Comparison of ENCODE assay signal across 12 cellular contexts in the genomic region with DNA sequence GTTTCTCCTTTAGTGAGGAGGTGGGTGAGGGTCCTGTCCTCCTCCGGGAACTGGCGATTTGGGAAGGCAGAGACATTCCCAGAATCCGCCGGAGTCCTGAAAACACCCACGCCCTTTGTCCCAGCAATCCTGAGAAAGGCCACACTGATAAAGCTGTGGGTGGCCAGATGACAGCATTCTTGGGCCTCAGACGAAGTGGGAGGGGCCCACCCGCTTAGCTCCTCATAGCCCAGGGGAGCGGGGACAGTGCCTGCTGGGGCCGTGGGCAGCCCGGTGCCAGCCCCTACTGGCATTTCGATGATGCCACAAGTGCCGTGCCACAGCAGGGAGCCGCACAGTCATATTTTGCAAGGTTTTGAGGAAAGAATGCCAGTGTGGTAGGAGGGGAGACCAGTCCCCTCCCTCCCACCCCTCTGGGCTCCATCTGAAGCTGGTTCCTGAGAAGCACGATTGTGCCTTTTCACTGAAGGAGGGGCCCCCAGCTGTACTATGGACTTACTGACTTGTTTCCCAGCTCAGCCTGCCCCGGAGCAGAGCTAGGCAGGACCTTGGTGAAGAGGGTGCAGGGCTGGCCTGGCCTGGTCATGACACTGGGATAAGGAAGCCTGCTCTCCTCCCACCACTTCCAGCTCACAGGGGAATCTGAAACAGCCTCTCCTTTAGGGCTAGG. TPM values are rescaled to one million over a fixed set of nuclear protein-coding genes. Genes with fewer than 3 reads are reported as not detected.
DNase-seq lines count a peak whose midpoint lies in the region; ATAC-seq, FAIRE-seq and TF ChIP-seq lines count a peak whose summit lies in the region.
"Had no signal": no experiment of that assay in that cellular context is flagged by ENCODE, and none has a peak within 500 bp of the region (broad histone marks: within the 10 kb centered on the region; RNA-seq: fewer than 3 reads in every experiment).

No MANE protein-coding gene starts in this region.

- in situ Hi-C loops in HepG2 (cut with HindIII; ENCODE audit: extremely low pct_ligation_motif_present, low pct_unique_long_range_greater_than_20kb) = no loop called here

- ATAC-seq in HepG2 (peak; percentile 66), HG02798 (IDR thresholded peaks at IDR 0.05; ENCODE audit: poor library complexity, unreplicated experiment) (no peak)

- H3K79me1 ChIP-seq in H9 (ENCODE audit: insufficient read depth, low read depth, low read length, poor library complexity, severe bottlenecking) = no peaks in the 10 kb centered on the region

- no peak overlapping the region for H3K4ac ChIP-seq in H9 (ENCODE audit: low read depth, low read length)

- no peaks in the 10 kb centered on the region for H3K9me3 ChIP-seq in H9 (ENCODE audit: control insufficient read depth, low read depth, low read length)
- no peaks in the 10 kb centered on the region for H3K9me3 ChIP-seq in HepG2 (ENCODE audit: low read length)

- TF ChIP-seq EP300 in HepG2 (IDR thresholded peaks at IDR 0.05; ENCODE audit: low read depth in 2 of 2, low read length in 2 of 2) (no peak), HepG2 (CRISPR knock-in tag; IDR thresholded peaks at IDR 0.05; ENCODE audit: borderline replicate concordance) (no peak)

- H4K20me1 ChIP-seq in H9 (ENCODE audit: control insufficient read depth, insufficient read depth, insufficient read length) = no peaks in the 10 kb centered on the region
- no peaks in the 10 kb centered on the region for H4K20me1 ChIP-seq in HepG2 (ENCODE audit: insufficient read depth, low read length)

- no peaks in the 10 kb centered on the region; a peak in 1 of 5 replicates for H3K9me3 Mint-ChIP-seq in H9
- H3K9me3 Mint-ChIP-seq in activated T-helper 1 cell treated with anti-CD3 and anti-CD28 coated beads, Interleukin-12 subunit alpha, Interleukin-12 subunit beta, Interleukin-2, Interleukin-4 antibody, amounts not matched to agents 30 ng/mL and 10 ng/mL and 1 ng/mL, durations not matched to agents 14 hours and 24 hours and 36 hours = no peaks in the 10 kb centered on the region
- H3K9me3 Mint-ChIP-seq: memory B cell had no signal

- H4K5ac ChIP-seq in H9 (ENCODE audit: insufficient read length, low read depth, low read length) = no peak overlapping the region

- H3K36me3 ChIP-seq in bronchial epithelial cell (ENCODE audit: control insufficient read depth, insufficient read depth, low read length) (no peaks in the 10 kb centered on the region), HepG2 (replicated peaks in 1 of 2; ENCODE audit: control insufficient read depth in 1 of 2, insufficient read depth in 2 of 2, low read length in 2 of 2) (no peaks in the 10 kb centered on the region)

- no CpG with 5 or more reads among the region's 15 CpGs for WGBS in H9 (ENCODE audit: extremely low coverage, insufficient read length, low lambda C conversion rate)
- WGBS in HepG2 (ENCODE audit: low lambda C conversion rate) = no CpG with 5 or more reads among the region's 15 CpGs

- no peak overlapping the region for H2BK15ac ChIP-seq in H9 (ENCODE audit: low read depth, low read length)

- H2BK120ac ChIP-seq in H9 (ENCODE audit: low read depth, low read length, poor library complexity, severe bottlenecking) = no peak overlapping the region

- no peak overlapping the region for H4K8ac ChIP-seq in H9 (replicated peaks; ENCODE audit: insufficient read length, low read depth, low read length)

- TF ChIP-seq RAD21 in HepG2 (CRISPR knock-in tag; IDR thresholded peaks at IDR 0.05) = no peak

- peaks cover 2 to 6% of the 10 kb centered on the region in 2 experiments; a peak in 2 of 4 replicates for H3K4me1 Mint-ChIP-seq in H9
- H3K4me1 Mint-ChIP-seq in activated T-helper 1 cell treated with anti-CD3 and anti-CD28 coated beads, Interleukin-12 subunit alpha, Interleukin-12 subunit beta, Interleukin-2, Interleukin-4 antibody, amounts not matched to agents 30 ng/mL and 10 ng/mL and 1 ng/mL, durations not matched to agents 14 hours and 24 hours and 36 hours (ENCODE audit: low read depth) = peaks cover 15% of the 10 kb centered on the region

- no peak overlapping the region for H3K4me3 Mint-ChIP-seq in H9
- no peak overlapping the region for H3K4me3 Mint-ChIP-seq in activated T-helper 1 cell treated with anti-CD3 and anti-CD28 coated beads, Interleukin-12 subunit alpha, Interleukin-12 subunit beta, Interleukin-2, Interleukin-4 antibody, amounts not matched to agents 30 ng/mL and 10 ng/mL and 1 ng/mL, durations not matched to agents 14 hours and 24 hours and 36 hours
- H3K4me3 Mint-ChIP-seq: memory B cell had no signal

- no peaks in the 10 kb centered on the region for H3K36me3 Mint-ChIP-seq in H9 (ENCODE audit: insufficient read depth in 1 of 3, low read depth in 3 of 3)
- no peaks in the 10 kb centered on the region for H3K36me3 Mint-ChIP-seq in activated T-helper 1 cell treated with anti-CD3 and anti-CD28 coated beads, Interleukin-12 subunit alpha, Interleukin-12 subunit beta, Interleukin-2, Interleukin-4 antibody, amounts not matched to agents 30 ng/mL and 10 ng/mL and 1 ng/mL, durations not matched to agents 14 hours and 24 hours and 36 hours (ENCODE audit: low read depth)
- H3K36me3 Mint-ChIP-seq: memory B cell had no signal

- no peak for TF ChIP-seq POLR2A in HepG2 (IDR thresholded peaks at IDR 0.05; ENCODE audit: insufficient read depth in 1 of 2, low read depth in 2 of 2, low read length in 2 of 2)

- intact Hi-C loops in HepG2 (cut with micrococcal nuclease; ENCODE audit: unreplicated experiment) = no loop called here
- intact Hi-C loops in activated T-helper 1 cell treated with anti-CD3 and anti-CD28 coated beads, Interleukin-12 subunit alpha, Interleukin-12 subunit beta, Interleukin-2, Interleukin-4 antibody, amounts not matched to agents 30 ng/mL and 10 ng/mL and 1 ng/mL, durations not matched to agents 14 hours and 24 hours and 36 hours (cut with micrococcal nuclease) = no loop called here

- H4K91ac ChIP-seq in H9 (ENCODE audit: insufficient read length, low read depth, low read length) = no peak overlapping the region

- H2BK5ac ChIP-seq in H9 (ENCODE audit: insufficient read length, low read length) = no peak overlapping the region

- H3K27me3 Mint-ChIP-seq in H9 (ENCODE audit: low read depth) = no peaks in the 10 kb centered on the region
- H3K27me3 Mint-ChIP-seq in activated T-helper 1 cell treated with anti-CD3 and anti-CD28 coated beads, Interleukin-12 subunit alpha, Interleukin-12 subunit beta, Interleukin-2, Interleukin-4 antibody, amounts not matched to agents 30 ng/mL and 10 ng/mL and 1 ng/mL, durations not matched to agents 14 hours and 24 hours and 36 hours (ENCODE audit: insufficient read depth) = no peaks in the 10 kb centered on the region
- H3K27me3 Mint-ChIP-seq: memory B cell had no signal

- no peaks in the 10 kb centered on the region for H3K23me2 ChIP-seq in H9 (ENCODE audit: insufficient read length, low read depth, low read length, poor library complexity, severe bottlenecking)

- no peak overlapping the region for H3T11ph ChIP-seq in H9 (ENCODE audit: low read length)

- no peak overlapping the region for H2AFZ ChIP-seq in H9 (ENCODE audit: low read length)
- no peak overlapping the region for H2AFZ ChIP-seq in HepG2 (ENCODE audit: low read length)

- no peak overlapping the region; a peak in 1 of 7 replicates for H3K27ac Mint-ChIP-seq in H9
- H3K27ac Mint-ChIP-seq in activated T-helper 1 cell treated with anti-CD3 and anti-CD28 coated beads, Interleukin-12 subunit alpha, Interleukin-12 subunit beta, Interleukin-2, Interleukin-4 antibody, amounts not matched to agents 30 ng/mL and 10 ng/mL and 1 ng/mL, durations not matched to agents 14 hours and 24 hours and 36 hours = no peak overlapping the region
- H3K27ac Mint-ChIP-seq: memory B cell had no signal

- H2BK20ac ChIP-seq in H9 (ENCODE audit: low read depth, low read length, poor library complexity, severe bottlenecking) = no peak overlapping the region

- H3K14ac ChIP-seq in H9 (ENCODE audit: insufficient read depth, low read length) = no peak overlapping the region

- no peaks in the 10 kb centered on the region for H3K79me2 ChIP-seq in H9 (ENCODE audit: insufficient read depth, low read length)
- H3K79me2 ChIP-seq in HepG2 (ENCODE audit: insufficient read depth, low read length) = no peaks in the 10 kb centered on the region

- FAIRE-seq in bronchial epithelial cell (lab: Jason Lieb, UNC) (peak; percentile 28), HepG2 (lab: Jason Lieb, UNC) (no peak)

- H3K27me3 ChIP-seq in H9 (ENCODE audit: insufficient read depth, low read length) = no peaks in the 10 kb centered on the region
- no peaks in the 10 kb centered on the region for H3K27me3 ChIP-seq in bronchial epithelial cell (ENCODE audit: control insufficient read depth, insufficient read depth, low read length)
- H3K27me3 ChIP-seq in HepG2 (ENCODE audit: control insufficient read depth in 1 of 2, insufficient read depth in 2 of 2, low read length in 2 of 2) = peaks cover 0 to 2% of the 10 kb centered on the region in 2 experiments; a peak in 3 of 5 replicates

- no peak overlapping the region for H2AK5ac ChIP-seq in H9 (ENCODE audit: insufficient read length, low read length)

- CTCF ChIA-PET in HepG2 (lab: Yijun Ruan, JAX; ENCODE audit: low intra/inter-chr PET ratio, low total read pairs) = no interaction called here

- H3K27ac ChIP-seq in H9 (ENCODE audit: insufficient read length, low read depth, low read length) = no peak overlapping the region
- no peak overlapping the region for H3K27ac ChIP-seq in HepG2 (ENCODE audit: extremely low read length, insufficient read depth, low read length)
- peak overlapping the region; percentile 80 for H3K27ac ChIP-seq in substantia nigra (ENCODE audit: low read depth, low read length, poor library complexity, severe bottlenecking)

- DNase-seq in H9 = peak; percentile 32
- DNase-seq in bronchial epithelial cell (ENCODE audit: low read depth) = no peak
- DNase-seq in HepG2 (ENCODE audit: low spot score) = peak; percentile 44
- peak in 13 of 49 donors; percentile 12 to 62 (median 31) for DNase-seq in substantia nigra (lab: John Stamatoyannopoulos, UW)
- DNase-seq in NCI-H2107 treated with DMSO at 0.1 percent for 48 hours (lab: John Stamatoyannopoulos, UW; ENCODE audit: unreplicated experiment) = no peak
- DNase-seq in activated T-helper 1 cell treated with anti-CD3 and anti-CD28 coated beads, Interleukin-12 subunit alpha, Interleukin-12 subunit beta, Interleukin-2, Interleukin-4 antibody, amounts not matched to agents 30 ng/mL and 10 ng/mL and 1 ng/mL, durations not matched to agents 14 hours and 24 hours and 36 hours (ENCODE audit: low spot score) = no peak
- DNase-seq in NCI-H2081 (lab: John Stamatoyannopoulos, UW) = no peak
- DNase-seq: activated CD8-positive, alpha-beta memory T cell treated with anti-CD3 and anti-CD28 coated beads, Interleukin-2, amount 50 U/mL, for 4 hours; DMS 273 treated with DMSO at 0.1 percent for 48 hours; effector CD8-positive, alpha-beta T cell had no signal

- POLR2A ChIA-PET in HepG2 (lab: Yijun Ruan, JAX) = interaction anchor here (0.6 to 1.3 kb wide), 4 partner anchors 8 to 642 kb away, joined by 3 to 12 read pairs (median 3); no protein-coding TSS in a partner anchor

- BruUV-seq in HepG2 (replicated peaks; lab: Mats Ljungman, UMichigan) = no TSS peak

- H2BK12ac ChIP-seq in H9 (ENCODE audit: insufficient read length, low read depth, low read length) = no peak overlapping the region

- TF ChIP-seq CTCF in H9 (conservative IDR thresholded peaks at IDR 0.05) (no peak), bronchial epithelial cell (IDR thresholded peaks at IDR 0.05; ENCODE audit: insufficient read depth, low read length, severe bottlenecking) (no peak), HepG2 (CRISPR knock-in tag; IDR thresholded peaks at IDR 0.05) (no peak)

- H3K9ac ChIP-seq in H9 (ENCODE audit: extremely low read depth, insufficient read length, low read length) (no peak overlapping the region), HepG2 (ENCODE audit: insufficient read depth, low read depth, low read length) (no peak overlapping the region)

- no peaks in the 10 kb centered on the region for H3K4me1 ChIP-seq in H9 (ENCODE audit: insufficient read depth, low read length)
- H3K4me1 ChIP-seq in HepG2 (ENCODE audit: insufficient read depth, low read length) = peaks cover 58% of the 10 kb centered on the region

- no peak overlapping the region for H3K23ac ChIP-seq in H9 (ENCODE audit: insufficient read length, low read depth, low read length)

- H3K4me2 ChIP-seq in H9 (ENCODE audit: insufficient read depth, insufficient read length, low read length) (no peak overlapping the region), HepG2 (ENCODE audit: low read depth, low read length) (peak overlapping the region; percentile 75)

- no peak overlapping the region for H3K56ac ChIP-seq in H9 (ENCODE audit: insufficient read length, low read depth, low read length)

- H3K18ac ChIP-seq in H9 (ENCODE audit: insufficient read length, low read depth, low read length) = no peak overlapping the region

- H3K4me3 ChIP-seq in bronchial epithelial cell (ENCODE audit: low read depth, low read length) = no peak overlapping the region
- H3K4me3 ChIP-seq in HepG2 (replicated peaks in 1 of 3; ENCODE audit: insufficient read depth in 1 of 3, low read depth in 2 of 3, low read length in 3 of 3) = peak overlapping the region in 2 of 3 experiments; percentile 13 to 46; a peak in 3 of 6 replicates

RNA-seq across cellular contexts. Expression of a gene that starts 20.9 kb away (rescaled TPM):
- total RNA-seq in H9 (2021) (129 and 132 TPM in 2 replicates), bronchial epithelial cell (134 and 183 TPM in 2 replicates), HepG2 (2016; rRNA removed; fragmentation: Illumina TruSeq; extraction: Trizol) (43.6 and 50.2 TPM in 2 replicates)
- total RNA-seq in HepG2 (2016; cell fraction: cytosol; rRNA removed; fragmentation: Illumina TruSeq; extraction: Trizol; ENCODE audit: low read depth) = 15.5 and 22.4 TPM in 2 replicates
- 35.4 and 49.2 TPM in 2 replicates for total RNA-seq in HepG2 (2016; cell fraction: insoluble cytoplasmic fraction; rRNA removed; fragmentation: Illumina TruSeq; extraction: Trizol)
- total RNA-seq in HepG2 (2016; cell fraction: membrane; rRNA removed; fragmentation: Illumina TruSeq; extraction: Trizol) = 44.2 and 45.8 TPM in 2 replicates
- total RNA-seq in HepG2 (2016; cell fraction: nucleus; rRNA removed; fragmentation: Illumina TruSeq; extraction: Trizol) = 44.0 and 52.2 TPM in 2 replicates
- polyA plus RNA-seq in HepG2 (2011; rRNA removed) = 42.9 and 52.4 TPM in 2 replicates
- polyA plus RNA-seq in HepG2 (2011; cell fraction: cytosol; rRNA removed) = 27.7 and 33.6 TPM in 2 replicates
- polyA plus RNA-seq in HepG2 (2011; cell fraction: nucleus; rRNA removed) = 64.4 and 73.7 TPM in 2 replicates
- 45.3 and 47.7 TPM in 2 replicates for polyA plus RNA-seq in HepG2 (2012)
- polyA plus RNA-seq in HepG2 (2016; cell fraction: cytosol; fragmentation: Illumina TruSeq; extraction: Trizol; ENCODE audit: low read depth) = 21.2 and 23.7 TPM in 2 replicates
- polyA plus RNA-seq in HepG2 (2016; cell fraction: insoluble cytoplasmic fraction; fragmentation: Illumina TruSeq; extraction: Trizol; ENCODE audit: low read depth) = 54.0 and 64.3 TPM in 2 replicates
- polyA plus RNA-seq in HepG2 (2016; cell fraction: membrane; fragmentation: Illumina TruSeq; extraction: Trizol; ENCODE audit: low read depth) = 40.8 and 46.7 TPM in 2 replicates
- 98.9 and 100 TPM in 2 replicates for polyA plus RNA-seq in HepG2 (2016; cell fraction: nucleus; fragmentation: Illumina TruSeq; extraction: Trizol; ENCODE audit: insufficient read depth, low read depth)
- 85.4 and 275 TPM in 2 replicates for polyA minus RNA-seq in HepG2 (2011; rRNA and poly(A)+ RNA removed; ENCODE audit: low replicate concordance)
- 31.4 and 37.0 TPM in 2 replicates for polyA minus RNA-seq in HepG2 (2011; cell fraction: cytosol; rRNA and poly(A)+ RNA removed)
- 58.5 and 70.9 TPM in 2 replicates for polyA minus RNA-seq in HepG2 (2011; cell fraction: nucleus; rRNA and poly(A)+ RNA removed)
- total RNA-seq in activated T-helper 1 cell treated with anti-CD3 and anti-CD28 coated beads, Interleukin-12 subunit alpha, Interleukin-12 subunit beta, Interleukin-2, Interleukin-4 antibody, amounts not matched to agents 30 ng/mL and 10 ng/mL and 1 ng/mL, durations not matched to agents 14 hours and 24 hours and 36 hours = 169 and 175 TPM in 2 replicates

RNA-seq across cellular contexts. Expression of a gene that starts 49.4 kb away (rescaled TPM):
- total RNA-seq in H9 (2021) (0.11 and 0.28 TPM in 2 replicates), bronchial epithelial cell (not detected in 2 replicates), HepG2 (2016; rRNA removed; fragmentation: Illumina TruSeq; extraction: Trizol) (not detected in 2 replicates)
- total RNA-seq in HepG2 (2016; cell fraction: cytosol; rRNA removed; fragmentation: Illumina TruSeq; extraction: Trizol; ENCODE audit: low read depth) = not detected in 2 replicates
- not detected in 2 replicates for total RNA-seq in HepG2 (2016; cell fraction: insoluble cytoplasmic fraction; rRNA removed; fragmentation: Illumina TruSeq; extraction: Trizol)
- not detected in 2 replicates for total RNA-seq in HepG2 (2016; cell fraction: membrane; rRNA removed; fragmentation: Illumina TruSeq; extraction: Trizol)
- not detected in 2 replicates for total RNA-seq in HepG2 (2016; cell fraction: nucleus; rRNA removed; fragmentation: Illumina TruSeq; extraction: Trizol)
- not detected in 2 replicates for polyA plus RNA-seq in HepG2 (2011; rRNA removed)
- polyA plus RNA-seq in HepG2 (2011; cell fraction: cytosol; rRNA removed) = not detected in 2 replicates
- not detected in 2 replicates for polyA plus RNA-seq in HepG2 (2011; cell fraction: nucleus; rRNA removed)
- polyA plus RNA-seq in HepG2 (2012) = not detected in 2 replicates
- not detected in 2 replicates for polyA plus RNA-seq in HepG2 (2016; cell fraction: cytosol; fragmentation: Illumina TruSeq; extraction: Trizol; ENCODE audit: low read depth)
- not detected in 2 replicates for polyA plus RNA-seq in HepG2 (2016; cell fraction: insoluble cytoplasmic fraction; fragmentation: Illumina TruSeq; extraction: Trizol; ENCODE audit: low read depth)
- polyA plus RNA-seq in HepG2 (2016; cell fraction: membrane; fragmentation: Illumina TruSeq; extraction: Trizol; ENCODE audit: low read depth) = not detected in 2 replicates
- not detected in 2 replicates for polyA plus RNA-seq in HepG2 (2016; cell fraction: nucleus; fragmentation: Illumina TruSeq; extraction: Trizol; ENCODE audit: insufficient read depth, low read depth)
- polyA minus RNA-seq in HepG2 (2011; rRNA and poly(A)+ RNA removed; ENCODE audit: low replicate concordance) = 0.09 TPM in 1 of 2 replicates, not detected in the other
- not detected in 2 replicates for polyA minus RNA-seq in HepG2 (2011; cell fraction: cytosol; rRNA and poly(A)+ RNA removed)
- not detected in 2 replicates for polyA minus RNA-seq in HepG2 (2011; cell fraction: nucleus; rRNA and poly(A)+ RNA removed)
- not detected in 2 replicates for total RNA-seq in activated T-helper 1 cell treated with anti-CD3 and anti-CD28 coated beads, Interleukin-12 subunit alpha, Interleukin-12 subunit beta, Interleukin-2, Interleukin-4 antibody, amounts not matched to agents 30 ng/mL and 10 ng/mL and 1 ng/mL, durations not matched to agents 14 hours and 24 hours and 36 hours

Comparison
In these comparisons a context has a peak if more than half of its experiments do, and no peak if none do; other contexts are left out.
1. DNase-seq: peak in H9 (single experiment) and HepG2 (single experiment); none in bronchial epithelial cell (single experiment), NCI-H2107 treated with DMSO at 0.1 percent for 48 hours (single experiment), activated T-helper 1 cell treated with anti-CD3 and anti-CD28 coated beads, Interleukin-12 subunit alpha, Interleukin-12 subunit beta, Interleukin-2, Interleukin-4 antibody, amounts not matched to agents 30 ng/mL and 10 ng/mL and 1 ng/mL, durations not matched to agents 14 hours and 24 hours and 36 hours (single experiment) and NCI-H2081 (0 of 2).